Comparison of ENCODE assay signal across 9 cellular contexts in genomic region chr4:84964995-84965557, GRCh38. TPM values are rescaled to one million over a fixed set of nuclear protein-coding genes. Genes with fewer than 3 reads are reported as not detected.
DNase-seq lines count a peak whose midpoint lies in the region; TF ChIP-seq lines count a peak whose summit lies in the region.
"Had no signal": no experiment of that assay in that cellular context is flagged by ENCODE, and none has a peak within 500 bp of the region (broad histone marks: within the 10 kb centered on the region; RNA-seq: fewer than 3 reads in every experiment).

No MANE protein-coding gene starts in this region.

- no peak for TF ChIP-seq CTCF in BJ (IDR thresholded peaks at IDR 0.05; ENCODE audit: insufficient read depth, low read depth, low read length)

- H3K27ac ChIP-seq in epithelial cell of prostate (peak overlapping the region; percentile 73), Karpas-422 (ENCODE audit: low read length) (no peak overlapping the region)

- H3K4me1 ChIP-seq in NT2/D1 (ENCODE audit: insufficient read depth, insufficient read length) (no peaks in the 10 kb centered on the region), neuron (ENCODE audit: insufficient read depth, low read length) (peaks cover 32% of the 10 kb centered on the region), Karpas-422 (ENCODE audit: low read length) (no peaks in the 10 kb centered on the region)

- no peak overlapping the region for H3K4me2 ChIP-seq in Karpas-422 (ENCODE audit: low read depth, low read length, poor library complexity, severe bottlenecking)

- H3K36me3 ChIP-seq in BJ (ENCODE audit: control insufficient read depth, insufficient read depth, low read length): no peaks in the 10 kb centered on the region
- H3K36me3 ChIP-seq in NT2/D1 (ENCODE audit: insufficient read depth, insufficient read length, low read length): peaks cover 3% of the 10 kb centered on the region
- H3K36me3 ChIP-seq in neuron (ENCODE audit: insufficient read depth, low read length): peaks cover 3% of the 10 kb centered on the region
- H3K36me3 ChIP-seq in Karpas-422 (ENCODE audit: insufficient read depth, low read length): no peaks in the 10 kb centered on the region

- no peak for DNase-seq in BJ (ENCODE audit: low read depth)
- DNase-seq in NT2/D1 (ENCODE audit: low read depth, low spot score): no peak
- DNase-seq in epithelial cell of prostate (ENCODE audit: low read depth, low spot score): no peak
- DNase-seq in stimulated activated naive CD4-positive, alpha-beta T cell (lab: John Stamatoyannopoulos, UW): no peak
- no peak for DNase-seq in Karpas-422
- no peak for DNase-seq in globus pallidus (ENCODE audit: low spot score)
- no peak for DNase-seq in erythroblast (lab: John Stamatoyannopoulos, UW)
- DNase-seq: activated CD8-positive, alpha-beta memory T cell treated with anti-CD3 and anti-CD28 coated beads, Interleukin-2, amount 50 U/mL, for 48 hours had no signal

- H3K9me3 ChIP-seq in NT2/D1 (ENCODE audit: insufficient read depth, low read length): no peaks in the 10 kb centered on the region
- no peaks in the 10 kb centered on the region for H3K9me3 ChIP-seq in neuron (ENCODE audit: low read length)
- no peaks in the 10 kb centered on the region for H3K9me3 ChIP-seq in Karpas-422 (ENCODE audit: low read length)

- H3K27me3 ChIP-seq in BJ (ENCODE audit: control insufficient read depth, insufficient read depth, low read length) (no peaks in the 10 kb centered on the region), NT2/D1 (ENCODE audit: insufficient read depth, insufficient read length) (no peaks in the 10 kb centered on the region), neuron (ENCODE audit: insufficient read depth, low read length) (no peaks in the 10 kb centered on the region), Karpas-422 (ENCODE audit: low read length) (no peaks in the 10 kb centered on the region)

- H3K4me3 ChIP-seq in BJ (ENCODE audit: low read depth, low read length): peak overlapping the region; percentile 91
- peak overlapping the region; percentile 64 for H3K4me3 ChIP-seq in NT2/D1 (ENCODE audit: insufficient read length, low read depth)
- peak overlapping the region; percentile 62 for H3K4me3 ChIP-seq in neuron (ENCODE audit: low read length)
- no peak overlapping the region for H3K4me3 ChIP-seq in Karpas-422 (ENCODE audit: low read length)

- H2AFZ ChIP-seq in neuron (ENCODE audit: low read depth, low read length): peak overlapping the region; percentile 60
- no peak overlapping the region for H2AFZ ChIP-seq in Karpas-422 (ENCODE audit: low read length)

- no peaks in the 10 kb centered on the region for H3K79me2 ChIP-seq in Karpas-422 (ENCODE audit: low read length)

- H3K9me2 ChIP-seq in Karpas-422 (replicated peaks; ENCODE audit: insufficient read depth, low read length): no peaks in the 10 kb centered on the region

- no peaks in the 10 kb centered on the region for H4K20me1 ChIP-seq in Karpas-422 (ENCODE audit: insufficient read depth, low read depth, low read length)

- CTCF ChIA-PET in BJ (lab: Yijun Ruan, JAX): interaction anchor here (0.7 to 2.2 kb wide), 2 partner anchors 215 kb away, joined by 3 to 17 read pairs; no protein-coding TSS in a partner anchor

- no peak for TF ChIP-seq POLR2A in erythroblast (IDR thresholded peaks at IDR 0.05; ENCODE audit: low read length)

- H3K9ac ChIP-seq in NT2/D1 (ENCODE audit: insufficient read length, low read depth): peak overlapping the region; percentile 86
- no peak overlapping the region for H3K9ac ChIP-seq in Karpas-422 (ENCODE audit: low read length)

- POLR2A ChIA-PET in BJ (lab: Charles Lee): no interaction called here

RNA-seq across cellular contexts. Expression of gene WDFY3, which starts 1.4 kb away (rescaled TPM):
- polyA plus RNA-seq in BJ (2011; rRNA removed): 28.8 and 36.4 TPM in 2 replicates
- 86.0 and 125 TPM in 2 replicates for polyA minus RNA-seq in BJ (2011; rRNA and poly(A)+ RNA removed)
- not detected in 2 replicates for total RNA-seq in Karpas-422 (2014; rRNA removed; shearing (Covaris generic); ENCODE audit: low replicate concordance)
